In genomic region chr10:80104066-80104926, GRCh38 we compare ENCODE assay signal across 8 cellular contexts. TPM values are rescaled to one million over a fixed set of nuclear protein-coding genes. Genes with fewer than 3 reads are reported as not detected.
DNase-seq lines count a peak whose midpoint lies in the region; ATAC-seq and TF ChIP-seq lines count a peak whose summit lies in the region.

No MANE protein-coding gene starts in this region.

- intact Hi-C loops in CD4-positive, alpha-beta memory T cell (cut with micrococcal nuclease), result no loop called here
- intact Hi-C loops in activated B cell treated with CpG ODN at 0.5 μM for 24 hours (cut with micrococcal nuclease), result no loop called here
- intact Hi-C loops in left colon (cut with DNase I, micrococcal nuclease), result no loop called here
- intact Hi-C loops in Calu3 (cut with micrococcal nuclease; ENCODE audit: unreplicated experiment), result no loop called here

- peaks cover 0 to 5% of the 10 kb centered on the region in 2 donors for H3K36me3 Mint-ChIP-seq in CD4-positive, alpha-beta memory T cell
- H3K36me3 Mint-ChIP-seq in activated B cell treated with CpG ODN at 0.5 μM for 24 hours (ENCODE audit: low read depth), result peaks cover 6% of the 10 kb centered on the region
- H3K36me3 Mint-ChIP-seq in stimulated activated memory B cell treated with anti-CD40 and anti-IgM and Interleukin-4, amounts not matched to agents 10 μg/mL and 1 μg/mL and 100 μg/mL, for 72 hours, result peaks cover 11% of the 10 kb centered on the region
- H3K36me3 Mint-ChIP-seq in Calu3 (ENCODE audit: insufficient read depth, unreplicated experiment), result no peaks in the 10 kb centered on the region

- H3K27ac ChIP-seq in CD4-positive, alpha-beta memory T cell (ENCODE audit: low read depth, low read length), result no peak overlapping the region

- peaks cover 18% of the 10 kb centered on the region for H3K4me1 ChIP-seq in CD4-positive, alpha-beta memory T cell (ENCODE audit: insufficient read depth, low read length)

- no peaks in the 10 kb centered on the region for H3K27me3 ChIP-seq in CD4-positive, alpha-beta memory T cell (ENCODE audit: insufficient read depth, low read length)

- H3K9me3 ChIP-seq in CD4-positive, alpha-beta memory T cell (ENCODE audit: control insufficient read depth in 1 of 2, low read length in 2 of 2), result no peaks in the 10 kb centered on the region

- POLR2A ChIA-PET in CD4-positive, alpha-beta memory T cell (lab: Charles Lee; ENCODE audit: partially characterized antibody), result interaction anchor here (1.4 kb wide), 1 partner anchor 25 kb away, joined by 6 read pairs; the partner anchor contains the start of gene TMEM254
- POLR2A ChIA-PET in activated B cell treated with CpG ODN at 0.5 μM for 24 hours (lab: Charles Lee), result no interaction called here

- no peaks in the 10 kb centered on the region for H3K36me3 ChIP-seq in CD4-positive, alpha-beta memory T cell (ENCODE audit: insufficient read depth, low read length)

- DNase-seq in CD4-positive, alpha-beta memory T cell, result peak; percentile 50 to 64 (median 54)
- DNase-seq in activated B cell treated with CpG ODN at 0.5 μM for 24 hours (no peak), left colon (no peak), Calu3 (no peak), activated gamma-delta T cell treated with Interleukin-2 at 50 U/mL for 16 hours (no peak)

- H3K4me3 Mint-ChIP-seq in CD4-positive, alpha-beta memory T cell, result peak overlapping the region in 4 of 8 donors; percentile 21 to 52 (median 36)
- H3K4me3 Mint-ChIP-seq in activated B cell treated with CpG ODN at 0.5 μM for 24 hours (no peak overlapping the region), Calu3 (ENCODE audit: low read depth, unreplicated experiment) (no peak overlapping the region)
- no peak overlapping the region for H3K4me3 Mint-ChIP-seq in stimulated activated memory B cell treated with anti-CD40 and anti-IgM and Interleukin-4, amounts not matched to agents 10 μg/mL and 1 μg/mL and 100 μg/mL, for 72 hours

- H3K4me1 Mint-ChIP-seq in CD4-positive, alpha-beta memory T cell, result peaks cover 15 to 27% (median 19%) of the 10 kb centered on the region in 4 donors
- H3K4me1 Mint-ChIP-seq in activated B cell treated with CpG ODN at 0.5 μM for 24 hours (no peaks in the 10 kb centered on the region), Calu3 (ENCODE audit: low read depth, unreplicated experiment) (no peaks in the 10 kb centered on the region)
- H3K4me1 Mint-ChIP-seq in stimulated activated memory B cell treated with anti-CD40 and anti-IgM and Interleukin-4, amounts not matched to agents 10 μg/mL and 1 μg/mL and 100 μg/mL, for 72 hours, result no peaks in the 10 kb centered on the region

- BruUV-seq in Calu3 (replicated peaks; lab: Mats Ljungman, UMichigan), result no TSS peak

- peak overlapping the region; percentile 72 to 89 (median 86) for H3K27ac Mint-ChIP-seq in CD4-positive, alpha-beta memory T cell
- H3K27ac Mint-ChIP-seq in activated B cell treated with CpG ODN at 0.5 μM for 24 hours, result no peak overlapping the region
- H3K27ac Mint-ChIP-seq in stimulated activated memory B cell treated with anti-CD40 and anti-IgM and Interleukin-4, amounts not matched to agents 10 μg/mL and 1 μg/mL and 100 μg/mL, for 72 hours, result no peak overlapping the region
- no peak overlapping the region for H3K27ac Mint-ChIP-seq in Calu3 (ENCODE audit: unreplicated experiment)

- CTCF ChIA-PET in CD4-positive, alpha-beta memory T cell (lab: Charles Lee; ENCODE audit: partially characterized antibody), result no interaction called here
- CTCF ChIA-PET in activated B cell treated with CpG ODN at 0.5 μM for 24 hours (lab: Charles Lee) (no interaction called here), Calu3 (lab: Charles Lee) (interaction anchor here (0.7 kb wide), 1 partner anchor 667 kb away, joined by 3 read pairs; no protein-coding TSS in a partner anchor)

- no peak overlapping the region for H3K4me3 ChIP-seq in CD4-positive, alpha-beta memory T cell (ENCODE audit: low read length in 2 of 2)

- peaks cover 0 to 20% (median 16%) of the 10 kb centered on the region in 8 donors for H3K9me3 Mint-ChIP-seq in CD4-positive, alpha-beta memory T cell
- peaks cover 19% of the 10 kb centered on the region for H3K9me3 Mint-ChIP-seq in activated B cell treated with CpG ODN at 0.5 μM for 24 hours
- H3K9me3 Mint-ChIP-seq in stimulated activated memory B cell treated with anti-CD40 and anti-IgM and Interleukin-4, amounts not matched to agents 10 μg/mL and 1 μg/mL and 100 μg/mL, for 72 hours, result peaks cover 10% of the 10 kb centered on the region
- peaks cover 4% of the 10 kb centered on the region for H3K9me3 Mint-ChIP-seq in Calu3 (ENCODE audit: low read depth, unreplicated experiment)

- H3K27me3 Mint-ChIP-seq in CD4-positive, alpha-beta memory T cell, result no peaks in the 10 kb centered on the region
- peaks cover 2% of the 10 kb centered on the region for H3K27me3 Mint-ChIP-seq in activated B cell treated with CpG ODN at 0.5 μM for 24 hours
- H3K27me3 Mint-ChIP-seq in stimulated activated memory B cell treated with anti-CD40 and anti-IgM and Interleukin-4, amounts not matched to agents 10 μg/mL and 1 μg/mL and 100 μg/mL, for 72 hours, result peaks cover 3% of the 10 kb centered on the region
- H3K27me3 Mint-ChIP-seq in Calu3 (ENCODE audit: unreplicated experiment), result peaks cover 46% of the 10 kb centered on the region

- TF ChIP-seq CTCF in activated B cell treated with CpG ODN at 0.5 μM for 24 hours (IDR thresholded peaks at IDR 0.05) (no peak), Calu3 (IDR thresholded peaks at IDR 0.05; ENCODE audit: unreplicated experiment) (no peak)

- ATAC-seq in GM21737 (IDR thresholded peaks at IDR 0.05; ENCODE audit: unreplicated experiment), result peak; percentile 64
- ATAC-seq in activated B cell treated with CpG ODN at 0.5 μM for 24 hours (ENCODE audit: low read depth), result peak; percentile 21
- peak; percentile 56 for ATAC-seq in left colon
- ATAC-seq in HG03460 (IDR thresholded peaks at IDR 0.05; ENCODE audit: unreplicated experiment), result no peak
- no peak for ATAC-seq in stimulated activated memory B cell treated with anti-CD40 and anti-IgM and Interleukin-4, amounts not matched to agents 10 μg/mL and 1 μg/mL and 100 μg/mL, for 72 hours

RNA-seq across cellular contexts. Expression of gene TMEM254, which starts 25.8 kb away (rescaled TPM):
- total RNA-seq in CD4-positive, alpha-beta memory T cell, result 10 to 100 TPM; 14.2 to 16.6 TPM
- polyA plus RNA-seq in CD4-positive, alpha-beta memory T cell, result 10 to 100 TPM; 35.6 to 49.4 TPM
- total RNA-seq in activated B cell treated with CpG ODN at 0.5 μM for 24 hours (14.7 and 16.2 TPM in 2 replicates), left colon (10 to 100 TPM; 26.6 to 31.2 TPM), Calu3 (2022) (26.5 and 33.2 TPM in 2 replicates)

RNA-seq across cellular contexts. Expression of gene PLAC9, which starts 28.2 kb away (rescaled TPM):
- not detected for total RNA-seq in CD4-positive, alpha-beta memory T cell
- polyA plus RNA-seq in CD4-positive, alpha-beta memory T cell, result under 1 TPM in 1 of 2 donors, not detected in 1; 0.81 TPM
- total RNA-seq in activated B cell treated with CpG ODN at 0.5 μM for 24 hours (not detected in 2 replicates), left colon (1 to 10 TPM; 4.2 to 8.2 TPM), Calu3 (2022) (not detected in 2 replicates)

Comparison
In these comparisons a context has a peak if more than half of its experiments do, and no peak if none do; other contexts are left out.
1. DNase-seq: peak in CD4-positive, alpha-beta memory T cell (5 of 5); none in activated B cell treated with CpG ODN at 0.5 μM for 24 hours (single experiment), left colon (0 of 2), Calu3 (single experiment) and activated gamma-delta T cell treated with Interleukin-2 at 50 U/mL for 16 hours (single experiment).
2. H3K27ac Mint-ChIP-seq: peak in CD4-positive, alpha-beta memory T cell (7 of 7); none in activated B cell treated with CpG ODN at 0.5 μM for 24 hours (single experiment), stimulated activated memory B cell treated with anti-CD40 and anti-IgM and Interleukin-4, amounts not matched to agents 10 μg/mL and 1 μg/mL and 100 μg/mL, for 72 hours (single experiment) and Calu3 (single experiment).
3. ATAC-seq: peak in GM21737 (single experiment), activated B cell treated with CpG ODN at 0.5 μM for 24 hours (single experiment) and left colon (single experiment); none in HG03460 (single experiment) and stimulated activated memory B cell treated with anti-CD40 and anti-IgM and Interleukin-4, amounts not matched to agents 10 μg/mL and 1 μg/mL and 100 μg/mL, for 72 hours (single experiment).